ENCODE assay signal across 23 cellular contexts in the genomic region with DNA sequence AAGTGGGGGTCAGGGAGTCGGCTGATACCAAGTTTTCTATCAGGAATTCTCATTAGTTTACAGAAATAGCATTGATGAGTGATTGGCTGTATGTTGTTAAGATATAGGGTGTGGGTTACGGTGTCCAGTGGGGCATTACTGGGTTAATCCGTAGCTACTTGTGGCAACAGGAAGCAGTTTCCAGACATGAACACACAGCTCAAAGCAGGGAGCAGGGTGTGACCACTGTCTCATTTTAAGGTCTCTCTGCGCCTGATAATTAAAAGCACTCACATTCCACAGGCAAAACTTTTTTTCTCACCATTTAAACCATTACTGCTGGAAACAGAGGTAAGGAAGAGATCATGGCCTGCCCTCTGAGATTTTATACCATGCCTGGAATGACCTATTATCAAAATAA.
A peak's percentile ranks its signal among the peaks of the same experiment; 100 is the strongest.
DNase-seq lines count a peak whose midpoint lies in the region; ATAC-seq and TF ChIP-seq lines count a peak whose summit lies in the region.
"Had no signal": no experiment of that assay in that cellular context is flagged by ENCODE, and none has a peak within 500 bp of the region (broad histone marks: within the 10 kb centered on the region; RNA-seq: fewer than 3 reads in every experiment).

No MANE protein-coding gene starts in this region.

- H3K36me3 ChIP-seq in RWPE2 (ENCODE audit: low read depth) (no peaks in the 10 kb centered on the region), iPS-20b (ENCODE audit: insufficient read depth, low read depth, low read length) (no peaks in the 10 kb centered on the region), transverse colon (no peaks in the 10 kb centered on the region)
- H3K36me3 ChIP-seq: sigmoid colon had no signal

- H3K4me1 ChIP-seq in RWPE2 (ENCODE audit: insufficient read depth, poor library complexity, severe bottlenecking) = peaks cover 17% of the 10 kb centered on the region
- H3K4me1 ChIP-seq in iPS-20b (ENCODE audit: insufficient read depth, low read length) = peaks cover 18% of the 10 kb centered on the region
- peaks cover 10 to 25% (median 16%) of the 10 kb centered on the region in 4 donors for H3K4me1 ChIP-seq in transverse colon
- H3K4me1 ChIP-seq: sigmoid colon, testis had no signal

- H3K4me3 ChIP-seq in RWPE2 (ENCODE audit: severe bottlenecking) (no peak overlapping the region), iPS-20b (ENCODE audit: low read length) (no peak overlapping the region), transverse colon (no peak overlapping the region)
- H3K4me3 ChIP-seq: dorsolateral prefrontal cortex, GM23248, sigmoid colon, testis had no signal

- H3K4me1 Mint-ChIP-seq in activated naive CD8-positive, alpha-beta T cell treated with anti-CD3 and anti-CD28 coated beads, Interleukin-2, amount 10 ng/mL, durations not matched to agents 7 days and 5 days = peaks cover 48% of the 10 kb centered on the region
- peaks cover 3% of the 10 kb centered on the region for H3K4me1 Mint-ChIP-seq in activated naive CD8-positive, alpha-beta T cell treated with anti-CD3 and anti-CD28 coated beads for 36 hours
- H3K4me1 Mint-ChIP-seq in activated CD4-positive, alpha-beta T cell treated with anti-CD3 and anti-CD28 coated beads, Interleukin-2, amount 10 ng/mL, durations not matched to agents 7 days and 5 days = peaks cover 28% of the 10 kb centered on the region
- H3K4me1 Mint-ChIP-seq in activated CD4-positive, alpha-beta memory T cell treated with anti-CD3 and anti-CD28 coated beads for 36 hours (ENCODE audit: low read depth) = peaks cover 3% of the 10 kb centered on the region

- ATAC-seq in activated naive CD8-positive, alpha-beta T cell treated with anti-CD3 and anti-CD28 coated beads, Interleukin-2, amount 10 ng/mL, durations not matched to agents 7 days and 5 days (ENCODE audit: low read depth) = no peak
- no peak for ATAC-seq in RWPE2 (ENCODE audit: low read depth)
- no peak for ATAC-seq in GM21717 (IDR thresholded peaks at IDR 0.05; ENCODE audit: unreplicated experiment)
- ATAC-seq: left cardiac atrium; stimulated activated effector memory CD8-positive, alpha-beta T cell treated with anti-CD3 and anti-CD28 coated beads, Interleukin-12 subunit alpha, Interleukin-12 subunit beta, amount 100 ng/mL, for 72 hours; T-cell had no signal

- peaks cover 3% of the 10 kb centered on the region for H3K27me3 Mint-ChIP-seq in activated naive CD8-positive, alpha-beta T cell treated with anti-CD3 and anti-CD28 coated beads, Interleukin-2, amount 10 ng/mL, durations not matched to agents 7 days and 5 days
- peaks cover 6% of the 10 kb centered on the region for H3K27me3 Mint-ChIP-seq in activated naive CD8-positive, alpha-beta T cell treated with anti-CD3 and anti-CD28 coated beads for 36 hours
- peaks cover 2% of the 10 kb centered on the region for H3K27me3 Mint-ChIP-seq in activated CD4-positive, alpha-beta T cell treated with anti-CD3 and anti-CD28 coated beads, Interleukin-2, amount 10 ng/mL, durations not matched to agents 7 days and 5 days
- H3K27me3 Mint-ChIP-seq in activated CD4-positive, alpha-beta memory T cell treated with anti-CD3 and anti-CD28 coated beads for 36 hours = peaks cover 10% of the 10 kb centered on the region

- TF ChIP-seq EP300 in transverse colon (IDR thresholded peaks at IDR 0.05; ENCODE audit: low read depth) = no peak

- H3K27ac Mint-ChIP-seq in activated naive CD8-positive, alpha-beta T cell treated with anti-CD3 and anti-CD28 coated beads, Interleukin-2, amount 10 ng/mL, durations not matched to agents 7 days and 5 days = peak overlapping the region; percentile 65
- no peak overlapping the region for H3K27ac Mint-ChIP-seq in activated naive CD8-positive, alpha-beta T cell treated with anti-CD3 and anti-CD28 coated beads for 36 hours
- no peak overlapping the region for H3K27ac Mint-ChIP-seq in activated CD4-positive, alpha-beta T cell treated with anti-CD3 and anti-CD28 coated beads, Interleukin-2, amount 10 ng/mL, durations not matched to agents 7 days and 5 days
- no peak overlapping the region for H3K27ac Mint-ChIP-seq in activated CD4-positive, alpha-beta memory T cell treated with anti-CD3 and anti-CD28 coated beads for 36 hours
- H3K27ac Mint-ChIP-seq: nephron progenitor cell, T-cell had no signal

- intact Hi-C loops in transverse colon (cut with DNase I; ENCODE audit: low total_unique reads) = no loop called here
- intact Hi-C loops in activated CD4-positive, alpha-beta memory T cell treated with anti-CD3 and anti-CD28 coated beads for 36 hours (cut with micrococcal nuclease) = no loop called here

- POLR2A ChIA-PET in activated naive CD8-positive, alpha-beta T cell treated with anti-CD3 and anti-CD28 coated beads, Interleukin-2, amount 10 ng/mL, durations not matched to agents 7 days and 5 days (lab: Charles Lee) = no interaction called here
- POLR2A ChIA-PET in activated CD4-positive, alpha-beta T cell treated with anti-CD3 and anti-CD28 coated beads, Interleukin-2, amount 10 ng/mL, durations not matched to agents 7 days and 5 days (lab: Charles Lee) = no interaction called here
- POLR2A ChIA-PET in activated CD4-positive, alpha-beta memory T cell treated with anti-CD3 and anti-CD28 coated beads for 36 hours (lab: Charles Lee) = no interaction called here

- peak overlapping the region; percentile 18 for H3K27ac ChIP-seq in RWPE2 (ENCODE audit: poor library complexity, severe bottlenecking)
- no peak overlapping the region for H3K27ac ChIP-seq in iPS-20b (ENCODE audit: low read length)
- H3K27ac ChIP-seq in transverse colon = peak overlapping the region; percentile 39 to 77 (median 74)
- H3K27ac ChIP-seq: dorsolateral prefrontal cortex, GM23248, sigmoid colon, testis had no signal

- no peak for TF ChIP-seq POLR2A in transverse colon (IDR thresholded peaks at IDR 0.05)

- H3K9me3 ChIP-seq in RWPE2 (ENCODE audit: severe bottlenecking) = no peaks in the 10 kb centered on the region
- no peaks in the 10 kb centered on the region for H3K9me3 ChIP-seq in iPS-20b (ENCODE audit: insufficient read depth, low read depth, low read length)
- no peaks in the 10 kb centered on the region for H3K9me3 ChIP-seq in transverse colon
- H3K9me3 ChIP-seq: sigmoid colon, testis had no signal

- in situ Hi-C loops in transverse colon (cut with MboI; ENCODE audit: low pct_ligation_motif_present in 1 of 4, low pct_unique_long_range_greater_than_20kb in 1 of 4, low sequenced_read_pairs in 3 of 4) = no loop called here

- H3K36me3 Mint-ChIP-seq in activated naive CD8-positive, alpha-beta T cell treated with anti-CD3 and anti-CD28 coated beads, Interleukin-2, amount 10 ng/mL, durations not matched to agents 7 days and 5 days = no peaks in the 10 kb centered on the region
- no peaks in the 10 kb centered on the region for H3K36me3 Mint-ChIP-seq in activated naive CD8-positive, alpha-beta T cell treated with anti-CD3 and anti-CD28 coated beads for 36 hours
- no peaks in the 10 kb centered on the region for H3K36me3 Mint-ChIP-seq in activated CD4-positive, alpha-beta T cell treated with anti-CD3 and anti-CD28 coated beads, Interleukin-2, amount 10 ng/mL, durations not matched to agents 7 days and 5 days (ENCODE audit: low read depth)
- H3K36me3 Mint-ChIP-seq in activated CD4-positive, alpha-beta memory T cell treated with anti-CD3 and anti-CD28 coated beads for 36 hours = no peaks in the 10 kb centered on the region
- H3K36me3 Mint-ChIP-seq: stimulated activated effector memory CD8-positive, alpha-beta T cell treated with anti-CD3 and anti-CD28 coated beads, Interleukin-12 subunit alpha, Interleukin-12 subunit beta, amount 100 ng/mL, for 72 hours; T-cell had no signal

- 53 to 67% methylated on average over 1 to 4 of the region's 4 CpGs for WGBS in transverse colon (ENCODE audit: low coverage in 1 of 2), 2 donors

- TF ChIP-seq CTCF in RWPE2 (IDR thresholded peaks at IDR 0.05; ENCODE audit: poor library complexity, severe bottlenecking) = no peak
- no peak for TF ChIP-seq CTCF in transverse colon (IDR thresholded peaks at IDR 0.05)

- H3K27me3 ChIP-seq in RWPE2 (ENCODE audit: insufficient read depth, poor library complexity, severe bottlenecking) = no peaks in the 10 kb centered on the region
- no peaks in the 10 kb centered on the region for H3K27me3 ChIP-seq in iPS-20b (ENCODE audit: insufficient read depth, low read length)
- no peaks in the 10 kb centered on the region for H3K27me3 ChIP-seq in transverse colon
- H3K27me3 ChIP-seq: testis had no signal

- peak overlapping the region; percentile 33 for H3K4me3 Mint-ChIP-seq in activated naive CD8-positive, alpha-beta T cell treated with anti-CD3 and anti-CD28 coated beads, Interleukin-2, amount 10 ng/mL, durations not matched to agents 7 days and 5 days
- H3K4me3 Mint-ChIP-seq in activated naive CD8-positive, alpha-beta T cell treated with anti-CD3 and anti-CD28 coated beads for 36 hours = no peak overlapping the region
- H3K4me3 Mint-ChIP-seq in activated CD4-positive, alpha-beta T cell treated with anti-CD3 and anti-CD28 coated beads, Interleukin-2, amount 10 ng/mL, durations not matched to agents 7 days and 5 days = no peak overlapping the region
- H3K4me3 Mint-ChIP-seq in activated CD4-positive, alpha-beta memory T cell treated with anti-CD3 and anti-CD28 coated beads for 36 hours = no peak overlapping the region
- H3K4me3 Mint-ChIP-seq: nephron progenitor cell; stimulated activated effector memory CD8-positive, alpha-beta T cell treated with anti-CD3 and anti-CD28 coated beads, Interleukin-12 subunit alpha, Interleukin-12 subunit beta, amount 100 ng/mL, for 72 hours; T-cell had no signal

- H3K9ac ChIP-seq in iPS-20b (ENCODE audit: low read depth, low read length) = peak overlapping the region; percentile 42
- H3K9ac ChIP-seq: GM23248 had no signal

- CTCF ChIA-PET in activated CD4-positive, alpha-beta T cell treated with anti-CD3 and anti-CD28 coated beads, Interleukin-2, amount 10 ng/mL, durations not matched to agents 7 days and 5 days (lab: Charles Lee) = interaction anchor here (0.7 kb wide), 1 partner anchor 9 kb away, joined by 3 read pairs; no protein-coding TSS in a partner anchor
- CTCF ChIA-PET in activated CD4-positive, alpha-beta memory T cell treated with anti-CD3 and anti-CD28 coated beads for 36 hours (lab: Charles Lee) = no interaction called here

- H3K9me3 Mint-ChIP-seq in activated naive CD8-positive, alpha-beta T cell treated with anti-CD3 and anti-CD28 coated beads, Interleukin-2, amount 10 ng/mL, durations not matched to agents 7 days and 5 days = peaks cover 3% of the 10 kb centered on the region
- no peaks in the 10 kb centered on the region for H3K9me3 Mint-ChIP-seq in activated naive CD8-positive, alpha-beta T cell treated with anti-CD3 and anti-CD28 coated beads for 36 hours
- no peaks in the 10 kb centered on the region for H3K9me3 Mint-ChIP-seq in activated CD4-positive, alpha-beta T cell treated with anti-CD3 and anti-CD28 coated beads, Interleukin-2, amount 10 ng/mL, durations not matched to agents 7 days and 5 days
- no peaks in the 10 kb centered on the region for H3K9me3 Mint-ChIP-seq in activated CD4-positive, alpha-beta memory T cell treated with anti-CD3 and anti-CD28 coated beads for 36 hours
- H3K9me3 Mint-ChIP-seq: stimulated activated effector memory CD8-positive, alpha-beta T cell treated with anti-CD3 and anti-CD28 coated beads, Interleukin-12 subunit alpha, Interleukin-12 subunit beta, amount 100 ng/mL, for 72 hours; T-cell had no signal

- no peak for DNase-seq in activated naive CD8-positive, alpha-beta T cell treated with anti-CD3 and anti-CD28 coated beads, Interleukin-2, amount 10 ng/mL, durations not matched to agents 7 days and 5 days
- DNase-seq in activated naive CD8-positive, alpha-beta T cell treated with anti-CD3 and anti-CD28 coated beads for 36 hours = no peak
- DNase-seq in RWPE2 (ENCODE audit: low spot score) = no peak
- no peak for DNase-seq in transverse colon
- no peak for DNase-seq in activated CD4-positive, alpha-beta T cell treated with anti-CD3 and anti-CD28 coated beads, Interleukin-2, amount 10 ng/mL, durations not matched to agents 7 days and 5 days
- no peak for DNase-seq in activated CD4-positive, alpha-beta memory T cell treated with anti-CD3 and anti-CD28 coated beads for 36 hours
- DNase-seq: activated CD4-positive, alpha-beta T cell treated with anti-CD3 and anti-CD28 coated beads, Interleukin-2, amount 50 U/mL, for 48 hours; activated naive CD4-positive, alpha-beta T cell; activated T-cell treated with anti-CD3 and anti-CD28 coated beads, Interleukin-2, amount 50 U/mL, for 1 hour; amygdala; C1 segment of cervical spinal cord; DMS 273 treated with DMSO at 0.1 percent for 48 hours; dorsolateral prefrontal cortex; GF-D8; GM23248; left cardiac atrium; nephron progenitor cell; sigmoid colon; T-cell; testis had no signal
